ENCODE assay signal across 12 cellular contexts in genomic region chr7:99860281-99861127, GRCh38. TPM values are rescaled to one million over a fixed set of nuclear protein-coding genes. Genes with fewer than 3 reads are reported as not detected.
DNase-seq lines count a peak whose midpoint lies in the region; ATAC-seq and TF ChIP-seq lines count a peak whose summit lies in the region.
"Had no signal": no experiment of that assay in that cellular context is flagged by ENCODE, and none has a peak within 500 bp of the region (broad histone marks: within the 10 kb centered on the region; RNA-seq: fewer than 3 reads in every experiment).

No MANE protein-coding gene starts in this region.

- no peak overlapping the region for H3K56ac ChIP-seq in IMR-90 (ENCODE audit: extremely low read depth, insufficient read depth, low read length)

- H4K5ac ChIP-seq in IMR-90 (ENCODE audit: low read depth, low read length): no peak overlapping the region

- no peaks in the 10 kb centered on the region for H3K79me2 ChIP-seq in ACC112 (ENCODE audit: control insufficient read depth, insufficient read depth, low read length, unreplicated experiment)

- BruUV-seq in IMR-90 (replicated peaks; lab: Mats Ljungman, UMichigan): no TSS peak

- DNase-seq in IMR-90 (peak; percentile 52), coronary artery (ENCODE audit: low spot score) (peak; percentile 75), lower lobe of right lung (no peak), NCI-H187 treated with DMSO at 0.1 percent for 48 hours (lab: John Stamatoyannopoulos, UW) (no peak)
- DNase-seq in stimulated activated CD4-positive, alpha-beta T cell treated with anti-CD3 and anti-CD28 coated beads, Interleukin-4, amount 100 ng/mL, for 24 hours: no peak
- DNase-seq in stimulated activated effector memory CD8-positive, alpha-beta T cell treated with anti-CD3 and anti-CD28 coated beads, Interleukin-12 subunit alpha, Interleukin-12 subunit beta, amount 100 ng/mL, for 72 hours (ENCODE audit: low spot score in 2 of 2): no peak
- no peak for DNase-seq in activated CD8-positive, alpha-beta T cell treated with anti-CD3 and anti-CD28 coated beads, Interleukin-2, amount 10 ng/mL, durations not matched to agents 7 days and 5 days
- DNase-seq: activated CD4-positive, CD25-positive, alpha-beta regulatory T cell; KG1 had no signal

- no peak for TF ChIP-seq RAD21 in IMR-90 (IDR thresholded peaks at IDR 0.05; ENCODE audit: low read length)

- H3K4me1 Mint-ChIP-seq in stimulated activated effector memory CD8-positive, alpha-beta T cell treated with anti-CD3 and anti-CD28 coated beads, Interleukin-12 subunit alpha, Interleukin-12 subunit beta, amount 100 ng/mL, for 72 hours: no peaks in the 10 kb centered on the region
- no peaks in the 10 kb centered on the region for H3K4me1 Mint-ChIP-seq in activated CD8-positive, alpha-beta T cell treated with anti-CD3 and anti-CD28 coated beads, Interleukin-2, amount 10 ng/mL, durations not matched to agents 7 days and 5 days (ENCODE audit: low read depth)

- H3K9ac ChIP-seq in IMR-90 (ENCODE audit: low read depth, low read length): no peak overlapping the region

- no peaks in the 10 kb centered on the region for H3K9me3 Mint-ChIP-seq in stimulated activated effector memory CD8-positive, alpha-beta T cell treated with anti-CD3 and anti-CD28 coated beads, Interleukin-12 subunit alpha, Interleukin-12 subunit beta, amount 100 ng/mL, for 72 hours
- H3K9me3 Mint-ChIP-seq in activated CD8-positive, alpha-beta T cell treated with anti-CD3 and anti-CD28 coated beads, Interleukin-2, amount 10 ng/mL, durations not matched to agents 7 days and 5 days (ENCODE audit: insufficient read depth): no peaks in the 10 kb centered on the region

- no peak overlapping the region for H2AFZ ChIP-seq in ACC112 (ENCODE audit: low read length, unreplicated experiment)
- no peak overlapping the region for H2AFZ ChIP-seq in IMR-90 (replicated peaks; ENCODE audit: low read length, poor library complexity)

- H3K18ac ChIP-seq in IMR-90 (ENCODE audit: low read depth, low read length): no peak overlapping the region

- H2BK15ac ChIP-seq in IMR-90 (ENCODE audit: low read depth, low read length): no peak overlapping the region

- dilution Hi-C loops in IMR-90 (cut with HindIII; ENCODE audit: low sequenced_read_pairs, unreplicated experiment): no loop called here

- H3K4ac ChIP-seq in IMR-90 (ENCODE audit: low read depth, low read length): no peak overlapping the region

- H4K91ac ChIP-seq in IMR-90 (ENCODE audit: insufficient read depth, low read depth, low read length): no peak overlapping the region

- H3K27me3 ChIP-seq in ACC112 (ENCODE audit: insufficient read depth, low read length) (peaks cover 18% of the 10 kb centered on the region), IMR-90 (ENCODE audit: control insufficient read depth, insufficient read depth, low read length) (no peaks in the 10 kb centered on the region; the same call in none of the 2 replicates), lower lobe of right lung (ENCODE audit: low read depth) (no peaks in the 10 kb centered on the region)

- H3K4me3 Mint-ChIP-seq in stimulated activated effector memory CD8-positive, alpha-beta T cell treated with anti-CD3 and anti-CD28 coated beads, Interleukin-12 subunit alpha, Interleukin-12 subunit beta, amount 100 ng/mL, for 72 hours: no peak overlapping the region
- H3K4me3 Mint-ChIP-seq in activated CD8-positive, alpha-beta T cell treated with anti-CD3 and anti-CD28 coated beads, Interleukin-2, amount 10 ng/mL, durations not matched to agents 7 days and 5 days: no peak overlapping the region

- H3K27me3 Mint-ChIP-seq in activated CD8-positive, alpha-beta T cell treated with anti-CD3 and anti-CD28 coated beads, Interleukin-2, amount 10 ng/mL, durations not matched to agents 7 days and 5 days (ENCODE audit: low read depth): peaks cover 7% of the 10 kb centered on the region

- no peaks in the 10 kb centered on the region for H3K36me3 Mint-ChIP-seq in stimulated activated effector memory CD8-positive, alpha-beta T cell treated with anti-CD3 and anti-CD28 coated beads, Interleukin-12 subunit alpha, Interleukin-12 subunit beta, amount 100 ng/mL, for 72 hours
- no peaks in the 10 kb centered on the region for H3K36me3 Mint-ChIP-seq in activated CD8-positive, alpha-beta T cell treated with anti-CD3 and anti-CD28 coated beads, Interleukin-2, amount 10 ng/mL, durations not matched to agents 7 days and 5 days (ENCODE audit: low read depth)

- no peak for TF ChIP-seq CTCF in IMR-90 (conservative IDR thresholded peaks at IDR 0.05; ENCODE audit: low read depth, low read length)
- no peak for TF ChIP-seq CTCF in coronary artery (IDR thresholded peaks at IDR 0.05)
- TF ChIP-seq CTCF in lower lobe of right lung (IDR thresholded peaks at IDR 0.05): no peak

- H3K9me1 ChIP-seq in IMR-90 (ENCODE audit: insufficient read depth, low read length): no peaks in the 10 kb centered on the region

- no peak overlapping the region for H4K8ac ChIP-seq in IMR-90 (ENCODE audit: low read depth in 2 of 2, low read length in 2 of 2)

- no peak overlapping the region for H3K4me2 ChIP-seq in IMR-90 (ENCODE audit: low read depth, low read length)

- no peak overlapping the region for H3K14ac ChIP-seq in IMR-90 (replicated peaks; ENCODE audit: low read depth, low read length)

- H3K23ac ChIP-seq in IMR-90 (ENCODE audit: low read depth, low read length): no peak overlapping the region

- H2BK5ac ChIP-seq in IMR-90 (ENCODE audit: low read depth, low read length, poor library complexity, severe bottlenecking): no peak overlapping the region

- H3K27ac Mint-ChIP-seq in stimulated activated effector memory CD8-positive, alpha-beta T cell treated with anti-CD3 and anti-CD28 coated beads, Interleukin-12 subunit alpha, Interleukin-12 subunit beta, amount 100 ng/mL, for 72 hours: no peak overlapping the region
- no peak overlapping the region for H3K27ac Mint-ChIP-seq in activated CD8-positive, alpha-beta T cell treated with anti-CD3 and anti-CD28 coated beads, Interleukin-2, amount 10 ng/mL, durations not matched to agents 7 days and 5 days

- H2BK20ac ChIP-seq in IMR-90 (ENCODE audit: low read depth, low read length): no peak overlapping the region

- POLR2A ChIA-PET in IMR-90 (lab: Charles Lee; ENCODE audit: unreplicated experiment): no interaction called here
- POLR2A ChIA-PET in activated CD8-positive, alpha-beta T cell treated with anti-CD3 and anti-CD28 coated beads, Interleukin-2, amount 10 ng/mL, durations not matched to agents 7 days and 5 days (lab: Charles Lee): no interaction called here

- H4K20me1 ChIP-seq in IMR-90 (ENCODE audit: insufficient read depth, low read length): no peaks in the 10 kb centered on the region

- no peak overlapping the region for H2BK120ac ChIP-seq in IMR-90 (ENCODE audit: low read depth, low read length)

- H3K9me3 ChIP-seq in IMR-90 (ENCODE audit: control insufficient read depth, insufficient read depth, low read length) (peaks cover 7% of the 10 kb centered on the region), lower lobe of right lung (no peaks in the 10 kb centered on the region)

- H3K4me3 ChIP-seq in ACC112 (ENCODE audit: low read depth, low read length) (no peak overlapping the region), IMR-90 (ENCODE audit: insufficient read depth, low read depth, low read length) (no peak overlapping the region), coronary artery (no peak overlapping the region), lower lobe of right lung (no peak overlapping the region)
- H3K4me3 ChIP-seq: skin epidermis had no signal

- H3K36me3 ChIP-seq in ACC112 (ENCODE audit: insufficient read depth, low read length) (no peaks in the 10 kb centered on the region), IMR-90 (ENCODE audit: control insufficient read depth, insufficient read depth, low read length) (no peaks in the 10 kb centered on the region), lower lobe of right lung (no peaks in the 10 kb centered on the region)

- no peak for TF ChIP-seq POLR2A in IMR-90 (IDR thresholded peaks at IDR 0.05; ENCODE audit: low read depth, low read length)

- H3K79me1 ChIP-seq in IMR-90 (ENCODE audit: low read depth in 1 of 2, low read length in 2 of 2): no peaks in the 10 kb centered on the region

- 60% methylated on average over 2 of the region's 15 CpGs; no CpG with 5 or more reads in 1 of the 2 experiments for WGBS in IMR-90 (ENCODE audit: extremely low coverage in 2 of 2, insufficient read length in 1 of 2), 2 experiments

- in situ Hi-C loops in IMR-90 (cut with MboI; ENCODE audit: low sequenced_read_pairs): no loop called here

- no peak overlapping the region for H2AK5ac ChIP-seq in IMR-90 (ENCODE audit: low read depth, low read length)

- H3K27ac ChIP-seq in ACC112 (ENCODE audit: low read depth, low read length) (peak overlapping the region; percentile 53), IMR-90 (ENCODE audit: insufficient read depth, low read length) (no peak overlapping the region), coronary artery (peak overlapping the region in 1 of 2 donors; percentile 20), lower lobe of right lung (no peak overlapping the region)

- CTCF ChIA-PET in IMR-90 (lab: Yijun Ruan, JAX): no interaction called here
- CTCF ChIA-PET in activated CD8-positive, alpha-beta T cell treated with anti-CD3 and anti-CD28 coated beads, Interleukin-2, amount 10 ng/mL, durations not matched to agents 7 days and 5 days (lab: Charles Lee): no interaction called here

- no peak overlapping the region for H2AK9ac ChIP-seq in IMR-90 (replicated peaks; ENCODE audit: low read depth, low read length, poor library complexity)

- ATAC-seq in IMR-90 (ENCODE audit: low read depth) (peak; percentile 54), lower lobe of right lung (peak; percentile 42 to 45)
- ATAC-seq in stimulated activated effector memory CD8-positive, alpha-beta T cell treated with anti-CD3 and anti-CD28 coated beads, Interleukin-12 subunit alpha, Interleukin-12 subunit beta, amount 100 ng/mL, for 72 hours: no peak
- no peak for ATAC-seq in activated CD8-positive, alpha-beta T cell treated with anti-CD3 and anti-CD28 coated beads, Interleukin-2, amount 10 ng/mL, durations not matched to agents 7 days and 5 days

- intact Hi-C loops in IMR-90 (cut with micrococcal nuclease): no loop called here
- intact Hi-C loops in lower lobe of right lung (cut with DNase I): no loop called here

- H3K4me1 ChIP-seq in ACC112 (ENCODE audit: control insufficient read depth, insufficient read depth, low read length, unreplicated experiment) (peaks cover 14% of the 10 kb centered on the region), IMR-90 (ENCODE audit: control insufficient read depth, insufficient read depth, low read length) (no peaks in the 10 kb centered on the region), lower lobe of right lung (no peaks in the 10 kb centered on the region)

RNA-seq across cellular contexts. Expression of gene OR2AE1, which starts 16.3 kb away (rescaled TPM):
- total RNA-seq in IMR-90 (2012; rRNA removed): 0.18 TPM in 1 of 2 replicates, not detected in the other
- polyA plus RNA-seq in IMR-90 (2012; rRNA removed): 0.17 TPM in 1 of 2 replicates, not detected in the other
- not detected in 2 replicates for polyA plus RNA-seq in IMR-90 (2012; cell fraction: cytosol; rRNA removed)
- 0.05 and 0.22 TPM in 2 replicates for polyA plus RNA-seq in IMR-90 (2012; cell fraction: nucleus; rRNA removed; ENCODE audit: low replicate concordance)
- total RNA-seq in lower lobe of right lung: 0.71 TPM
- under 1 TPM; 0.42 to 0.60 TPM for total RNA-seq in activated CD8-positive, alpha-beta T cell treated with anti-CD3 and anti-CD28 coated beads, Interleukin-2, amount 10 ng/mL, durations not matched to agents 7 days and 5 days
- polyA plus RNA-seq: adipose tissue had no signal

RNA-seq across cellular contexts. Expression of gene CYP3A43, which starts 32.7 kb away (rescaled TPM):
- total RNA-seq in IMR-90 (2012; rRNA removed) (not detected in 2 replicates), lower lobe of right lung (not detected)
- not detected in 2 replicates for polyA plus RNA-seq in IMR-90 (2012; rRNA removed)
- polyA plus RNA-seq in IMR-90 (2012; cell fraction: cytosol; rRNA removed): not detected in 2 replicates
- polyA plus RNA-seq in IMR-90 (2012; cell fraction: nucleus; rRNA removed; ENCODE audit: low replicate concordance): not detected in 2 replicates
- total RNA-seq in activated CD8-positive, alpha-beta T cell treated with anti-CD3 and anti-CD28 coated beads, Interleukin-2, amount 10 ng/mL, durations not matched to agents 7 days and 5 days: not detected

RNA-seq across cellular contexts. Expression of gene TRIM4, which starts 58.8 kb away (rescaled TPM):
- 10.6 and 15.3 TPM in 2 replicates for total RNA-seq in IMR-90 (2012; rRNA removed)
- 11.5 and 13.4 TPM in 2 replicates for polyA plus RNA-seq in IMR-90 (2012; rRNA removed)
- polyA plus RNA-seq in IMR-90 (2012; cell fraction: cytosol; rRNA removed): 5.4 and 6.7 TPM in 2 replicates
- polyA plus RNA-seq in IMR-90 (2012; cell fraction: nucleus; rRNA removed; ENCODE audit: low replicate concordance): 5.9 and 12.6 TPM in 2 replicates
- total RNA-seq in lower lobe of right lung: 39.0 TPM
- 10 to 100 TPM; 26.7 to 28.0 TPM for total RNA-seq in activated CD8-positive, alpha-beta T cell treated with anti-CD3 and anti-CD28 coated beads, Interleukin-2, amount 10 ng/mL, durations not matched to agents 7 days and 5 days

Comparison
In these comparisons a context has a peak if more than half of its experiments do, and no peak if none do; other contexts are left out.
1. ATAC-seq: peak in IMR-90 (single experiment) and lower lobe of right lung (2 of 2); none in stimulated activated effector memory CD8-positive, alpha-beta T cell treated with anti-CD3 and anti-CD28 coated beads, Interleukin-12 subunit alpha, Interleukin-12 subunit beta, amount 100 ng/mL, for 72 hours (single experiment) and activated CD8-positive, alpha-beta T cell treated with anti-CD3 and anti-CD28 coated beads, Interleukin-2, amount 10 ng/mL, durations not matched to agents 7 days and 5 days (single experiment).
2. DNase-seq: peak in IMR-90 (single experiment) and coronary artery (single experiment); none in lower lobe of right lung (single experiment), stimulated activated CD4-positive, alpha-beta T cell treated with anti-CD3 and anti-CD28 coated beads, Interleukin-4, amount 100 ng/mL, for 24 hours (single experiment), stimulated activated effector memory CD8-positive, alpha-beta T cell treated with anti-CD3 and anti-CD28 coated beads, Interleukin-12 subunit alpha, Interleukin-12 subunit beta, amount 100 ng/mL, for 72 hours (0 of 2), NCI-H187 treated with DMSO at 0.1 percent for 48 hours (single experiment) and activated CD8-positive, alpha-beta T cell treated with anti-CD3 and anti-CD28 coated beads, Interleukin-2, amount 10 ng/mL, durations not matched to agents 7 days and 5 days (single experiment).